ENCODE assay signal across 9 cellular contexts in the genomic region with DNA sequence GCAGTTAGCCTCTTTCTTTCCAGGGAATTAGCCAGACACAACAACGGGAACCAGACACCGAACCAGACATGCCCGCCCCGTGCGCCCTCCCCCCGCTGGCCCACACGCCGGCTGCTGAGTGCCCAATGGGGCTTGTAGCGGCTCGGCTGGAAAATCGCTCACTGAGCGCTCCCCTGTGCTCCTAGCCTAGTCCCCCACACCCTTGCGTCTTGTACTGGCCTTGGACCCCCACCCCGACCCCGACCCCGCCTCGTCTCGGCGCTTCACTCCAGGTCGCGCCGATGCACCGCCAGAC. TPM values are rescaled to one million over a fixed set of nuclear protein-coding genes. Genes with fewer than 3 reads are reported as not detected.
DNase-seq lines count a peak whose midpoint lies in the region; ATAC-seq, FAIRE-seq and TF ChIP-seq lines count a peak whose summit lies in the region.
"Had no signal": no experiment of that assay in that cellular context is flagged by ENCODE, and none has a peak within 500 bp of the region (broad histone marks: within the 10 kb centered on the region; RNA-seq: fewer than 3 reads in every experiment).

No MANE protein-coding gene starts in this region.

- TF ChIP-seq CTCF in RWPE2 (IDR thresholded peaks at IDR 0.05; ENCODE audit: poor library complexity, severe bottlenecking) (no peak), GM20000 (IDR thresholded peaks at IDR 0.05; ENCODE audit: extremely low read depth, missing control alignments) (no peak)

- H3K27me3 ChIP-seq in RWPE2 (ENCODE audit: insufficient read depth, poor library complexity, severe bottlenecking) (peaks cover 22% of the 10 kb centered on the region), esophagus (ENCODE audit: control insufficient read depth in 1 of 2, insufficient read depth in 2 of 2, low read length in 2 of 2) (peaks cover 5 to 23% of the 10 kb centered on the region in 2 donors)

- WGBS in esophagus, 2 donors = 0 to 3% methylated on average over 23 of the region's 23 CpGs

- no peaks in the 10 kb centered on the region for H3K9me3 ChIP-seq in RWPE2 (ENCODE audit: severe bottlenecking)
- H3K9me3 ChIP-seq in esophagus (ENCODE audit: control insufficient read depth in 2 of 2, insufficient read depth in 1 of 2, low read depth in 1 of 2, low read length in 1 of 2) = no peaks in the 10 kb centered on the region

- H3K4me1 ChIP-seq in RWPE2 (ENCODE audit: insufficient read depth, poor library complexity, severe bottlenecking) (no peaks in the 10 kb centered on the region), esophagus (ENCODE audit: control insufficient read depth in 2 of 2, insufficient read depth in 2 of 2, low read length in 1 of 2) (peaks cover 29 to 32% of the 10 kb centered on the region in 2 donors)

- no peak overlapping the region for H3K27ac ChIP-seq in RWPE2 (ENCODE audit: poor library complexity, severe bottlenecking)
- H3K27ac ChIP-seq in esophagus (ENCODE audit: low read depth in 2 of 2, low read length in 1 of 2) = no peak overlapping the region
- no peak overlapping the region for H3K27ac ChIP-seq in skin epidermis
- H3K27ac ChIP-seq: BLaER1 treated with 17β-estradiol and CSF1 and Interleukin-3, amounts not matched to agents 10 nM and 100 nM had no signal

- DNase-seq in NCI-H2107 treated with DMSO at 0.1 percent for 48 hours (lab: John Stamatoyannopoulos, UW; ENCODE audit: unreplicated experiment) (peak; percentile 5), NCI-H2107 (lab: John Stamatoyannopoulos, UW) (no peak), RWPE2 (ENCODE audit: low spot score) (no peak), urothelium cell line (ENCODE audit: low spot score) (no peak), GM20000 (ENCODE audit: low spot score) (no peak), NCI-H187 (lab: John Stamatoyannopoulos, UW) (no peak)

- no peaks in the 10 kb centered on the region for H3K36me3 ChIP-seq in RWPE2 (ENCODE audit: low read depth)
- no peaks in the 10 kb centered on the region for H3K36me3 ChIP-seq in esophagus (ENCODE audit: control insufficient read depth in 2 of 2, insufficient read depth in 2 of 2, low read length in 1 of 2)
- H3K36me3 ChIP-seq: BLaER1 treated with 17β-estradiol and CSF1 and Interleukin-3, amounts not matched to agents 10 nM and 100 nM had no signal

- no peak for FAIRE-seq in urothelium cell line (lab: Jason Lieb, UNC)

- peak; percentile 34 for ATAC-seq in RWPE2 (ENCODE audit: low read depth)

- peak overlapping the region; percentile 46 for H3K4me3 ChIP-seq in RWPE2 (ENCODE audit: severe bottlenecking)
- peak overlapping the region; percentile 45 to 49 for H3K4me3 ChIP-seq in esophagus (ENCODE audit: low read depth in 1 of 2, low read length in 2 of 2)
- peak overlapping the region in 5 of 7 experiments; percentile 19 to 45 (median 32) for H3K4me3 ChIP-seq in skin epidermis

RNA-seq across cellular contexts. Expression of a gene that starts 1.3 kb away (rescaled TPM):
- polyA plus RNA-seq in esophagus = 1 to 10 TPM in 1 of 2 donors, under 1 TPM in 1; 0.65 to 1.2 TPM

RNA-seq across cellular contexts. Expression of a gene that starts 47.8 kb away (rescaled TPM):
- polyA plus RNA-seq in esophagus = under 1 TPM in 1 of 2 donors, not detected in 1; 0.32 TPM
